Comparison of ENCODE assay signal across 18 cellular contexts in the genomic region with DNA sequence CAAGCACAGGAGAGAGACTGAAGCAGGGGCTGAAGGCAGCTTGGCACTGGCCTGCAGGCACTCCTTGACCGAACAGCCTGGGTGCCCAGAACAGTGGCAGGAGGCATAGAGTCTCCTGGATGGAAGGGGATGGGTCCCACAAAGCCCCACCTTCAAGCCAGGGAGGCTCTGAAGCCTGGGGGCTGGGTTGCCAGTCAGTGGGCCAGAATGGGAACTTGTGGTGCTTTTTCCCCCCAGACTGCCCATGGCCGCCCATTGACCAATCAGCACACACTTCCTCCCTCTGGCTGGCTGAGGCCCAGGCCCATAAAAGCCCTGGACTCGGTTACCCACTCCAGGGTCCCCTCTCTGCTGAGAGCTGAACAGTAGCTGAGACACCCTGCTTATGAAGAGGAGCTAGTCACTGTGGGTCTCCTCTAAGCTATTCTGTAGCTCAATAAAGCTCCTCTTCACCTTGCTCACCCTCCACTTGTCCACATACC.
DNase-seq lines count a peak whose midpoint lies in the region; ATAC-seq, FAIRE-seq and TF ChIP-seq lines count a peak whose summit lies in the region.
"Had no signal": no experiment of that assay in that cellular context is flagged by ENCODE, and none has a peak within 500 bp of the region (broad histone marks: within the 10 kb centered on the region; RNA-seq: fewer than 3 reads in every experiment).

No MANE protein-coding gene starts in this region.

- H3K9me3 ChIP-seq in Karpas-422 (ENCODE audit: low read length): no peaks in the 10 kb centered on the region
- no peaks in the 10 kb centered on the region for H3K9me3 ChIP-seq in GM12878 (replicated peaks; ENCODE audit: control insufficient read depth, insufficient read depth, low read length)
- no peaks in the 10 kb centered on the region for H3K9me3 ChIP-seq in OCI-LY7 (ENCODE audit: low read length)
- H3K9me3 ChIP-seq: A549 had no signal

- WGBS in GM12878 (ENCODE audit: insufficient coverage, insufficient replicate concordance, low lambda C conversion rate, missing lambda C conversion rate): 79% methylated on average over 3 of the region's 3 CpGs

- BruUV-seq in GM12878 (replicated peaks; lab: Mats Ljungman, UMichigan): no TSS peak
- BruUV-seq in OCI-LY7 (replicated peaks; lab: Mats Ljungman, UMichigan): no TSS peak

- RAD21 ChIA-PET in GM12878 (lab: Charles Lee; ENCODE audit: unreplicated experiment): no interaction called here

- H3K9ac ChIP-seq in Karpas-422 (ENCODE audit: low read length): peak overlapping the region; percentile 63
- H3K9ac ChIP-seq in GM12878 (ENCODE audit: control insufficient read depth, insufficient read depth, low read length): no peak overlapping the region
- H3K9ac ChIP-seq: GM23248 had no signal

- H3K4me3 ChIP-seq in Karpas-422 (ENCODE audit: low read length) (peak overlapping the region; percentile 62), GM12878 (no peak overlapping the region), OCI-LY7 (ENCODE audit: low read depth, low read length, poor library complexity, severe bottlenecking) (no peak overlapping the region)
- H3K4me3 ChIP-seq: A549, GM23248 had no signal

- H3K27ac Mint-ChIP-seq in stimulated activated effector memory CD8-positive, alpha-beta T cell treated with anti-CD3 and anti-CD28 coated beads, Interleukin-12 subunit alpha, Interleukin-12 subunit beta, amount 100 ng/mL, for 72 hours: no peak overlapping the region

- H3K79me2 ChIP-seq in Karpas-422 (ENCODE audit: low read length) (0 out of 2 replicates have a peak, but pooled peaks cover 2% of the 10 kb centered on the region), GM12878 (ENCODE audit: control insufficient read depth, insufficient read depth, low read length) (no peaks in the 10 kb centered on the region), OCI-LY7 (ENCODE audit: insufficient read depth, low read depth, low read length) (no peaks in the 10 kb centered on the region)

- no peak for FAIRE-seq in GM12878 (lab: Jason Lieb, UNC)
- FAIRE-seq: A549 had no signal

- H3K9me2 ChIP-seq in Karpas-422 (replicated peaks; ENCODE audit: insufficient read depth, low read length): no peaks in the 10 kb centered on the region
- no peaks in the 10 kb centered on the region for H3K9me2 ChIP-seq in OCI-LY7 (ENCODE audit: insufficient read depth, low read length)

- H3K4me3 Mint-ChIP-seq in stimulated activated effector memory CD8-positive, alpha-beta T cell treated with anti-CD3 and anti-CD28 coated beads, Interleukin-12 subunit alpha, Interleukin-12 subunit beta, amount 100 ng/mL, for 72 hours: no peak overlapping the region

- ATAC-seq in GM19023 (IDR thresholded peaks at IDR 0.05; ENCODE audit: unreplicated experiment) (peak; percentile 7), GM12878 (no peak)
- ATAC-seq in stimulated activated effector memory CD8-positive, alpha-beta T cell treated with anti-CD3 and anti-CD28 coated beads, Interleukin-12 subunit alpha, Interleukin-12 subunit beta, amount 100 ng/mL, for 72 hours: peak; percentile 11
- ATAC-seq: A549, PC-3 had no signal

- in situ Hi-C loops in GM12878 (cut with MboI): loop anchor here (25.0 kb wide), 1 partner anchor 462 kb away; no protein-coding TSS in a partner anchor

- intact Hi-C loops in GM12878 (cut with micrococcal nuclease; ENCODE audit: unreplicated experiment) (no loop called here), OCI-LY7 (cut with micrococcal nuclease; ENCODE audit: unreplicated experiment) (no loop called here)

- H3K36me3 ChIP-seq in Karpas-422 (ENCODE audit: insufficient read depth, low read length) (no peaks in the 10 kb centered on the region), GM12878 (ENCODE audit: control insufficient read depth in 2 of 2, insufficient read depth in 2 of 2, low read length in 1 of 2) (no peaks in the 10 kb centered on the region), OCI-LY7 (ENCODE audit: insufficient read depth, low read length) (no peaks in the 10 kb centered on the region)

- CTCF ChIA-PET in GM12878 (lab: Yijun Ruan, JAX) (interaction anchor here (1.2 to 2.2 kb wide), 2 partner anchors 9 to 198 kb away, joined by 3 to 9 read pairs; no protein-coding TSS in a partner anchor), OCI-LY7 (lab: Charles Lee; ENCODE audit: unreplicated experiment) (no interaction called here)

- H3K4me1 Mint-ChIP-seq in stimulated activated effector memory CD8-positive, alpha-beta T cell treated with anti-CD3 and anti-CD28 coated beads, Interleukin-12 subunit alpha, Interleukin-12 subunit beta, amount 100 ng/mL, for 72 hours: peaks cover 5% of the 10 kb centered on the region

- peaks cover 61% of the 10 kb centered on the region for H3K4me1 ChIP-seq in Karpas-422 (ENCODE audit: low read length)
- peaks cover 22% of the 10 kb centered on the region for H3K4me1 ChIP-seq in GM12878 (ENCODE audit: control insufficient read depth, insufficient read depth, low read length)
- no peaks in the 10 kb centered on the region for H3K4me1 ChIP-seq in OCI-LY7 (ENCODE audit: insufficient read depth, low read length, poor library complexity, severe bottlenecking)
- H3K4me1 ChIP-seq: A549 had no signal

- TF ChIP-seq POLR2A in GM12878 (IDR thresholded peaks at IDR 0.05; ENCODE audit: low read depth, low read length): no peak

- no peaks in the 10 kb centered on the region for H3K9me3 Mint-ChIP-seq in stimulated activated effector memory CD8-positive, alpha-beta T cell treated with anti-CD3 and anti-CD28 coated beads, Interleukin-12 subunit alpha, Interleukin-12 subunit beta, amount 100 ng/mL, for 72 hours
- H3K9me3 Mint-ChIP-seq: IgD-negative memory B cell had no signal

- DNase-seq in Karpas-422 (peak; percentile 51), GM12878 (ENCODE audit: low read depth, low spot score) (no peak), RKO (ENCODE audit: low spot score) (no peak), GM03348 (ENCODE audit: low spot score) (no peak), Kasumi-1 (lab: John Stamatoyannopoulos, UW) (no peak), OCI-LY7 (ENCODE audit: low spot score) (no peak)
- DNase-seq in stimulated activated effector memory CD8-positive, alpha-beta T cell treated with anti-CD3 and anti-CD28 coated beads, Interleukin-12 subunit alpha, Interleukin-12 subunit beta, amount 100 ng/mL, for 72 hours (ENCODE audit: low spot score in 2 of 2): no peak
- DNase-seq: GM23248; MV-4-11; NCI-H1436; NCI-H2029; NCI-H2171 treated with DMSO at 0.1 percent for 48 hours; NCI-H446 treated with DMSO at 0.1 percent for 48 hours; NK-92 treated with Interleukin-12 subunit alpha and Interleukin-12 subunit beta, amount 100 ng/mL, for 24 hours; PC-3 had no signal

- H3K4me2 ChIP-seq in Karpas-422 (ENCODE audit: low read depth, low read length, poor library complexity, severe bottlenecking) (peak overlapping the region; percentile 68), GM12878 (ENCODE audit: control insufficient read depth, insufficient read depth) (peak overlapping the region; percentile 97), OCI-LY7 (ENCODE audit: low read length) (no peak overlapping the region)
- H3K4me2 ChIP-seq: A549 had no signal

- SMC1A ChIA-PET in GM12878 (lab: Charles Lee; ENCODE audit: uncharacterized antibody, unreplicated experiment): interaction anchor here (1.1 kb wide), 1 partner anchor 9 kb away, joined by 3 read pairs; no protein-coding TSS in a partner anchor

- no peak for TF ChIP-seq EP300 in GM12878 (IDR thresholded peaks at IDR 0.05; ENCODE audit: borderline replicate concordance in 1 of 2, control insufficient read depth in 1 of 2, low read depth in 2 of 2, low read length in 2 of 2)

- no peaks in the 10 kb centered on the region for H3K27me3 ChIP-seq in Karpas-422 (ENCODE audit: low read length)
- no peaks in the 10 kb centered on the region for H3K27me3 ChIP-seq in GM12878 (replicated peaks in 1 of 2; ENCODE audit: control insufficient read depth in 2 of 2, insufficient read depth in 2 of 2, low read length in 1 of 2)

- peak overlapping the region; percentile 44; the same call in 1 of the 2 replicates for H2AFZ ChIP-seq in Karpas-422 (ENCODE audit: low read length)
- peak overlapping the region; percentile 82 for H2AFZ ChIP-seq in GM12878 (ENCODE audit: control insufficient read depth, low read depth, low read length)
- no peak overlapping the region for H2AFZ ChIP-seq in OCI-LY7 (ENCODE audit: low read length)
- H2AFZ ChIP-seq: GM23248 had no signal

- TF ChIP-seq CTCF in GM12878 (IDR thresholded peaks at IDR 0.05 in 2 of 3, conservative IDR thresholded peaks at IDR 0.05 in 1 of 3; ENCODE audit: control insufficient read depth in 2 of 3, extremely low read depth in 1 of 3, insufficient read depth in 1 of 3, low read depth in 3 of 3, low read length in 3 of 3) (no peak), OCI-LY7 (conservative IDR thresholded peaks at IDR 0.05; ENCODE audit: low read length) (no peak)

- H3K36me3 Mint-ChIP-seq in stimulated activated effector memory CD8-positive, alpha-beta T cell treated with anti-CD3 and anti-CD28 coated beads, Interleukin-12 subunit alpha, Interleukin-12 subunit beta, amount 100 ng/mL, for 72 hours: no peaks in the 10 kb centered on the region

- no peak for TF ChIP-seq RAD21 in GM12878 (IDR thresholded peaks at IDR 0.05; ENCODE audit: insufficient read depth, low read depth, low read length)

- no peaks in the 10 kb centered on the region for H4K20me1 ChIP-seq in Karpas-422 (ENCODE audit: insufficient read depth, low read depth, low read length)
- H4K20me1 ChIP-seq in GM12878 (ENCODE audit: control insufficient read depth, insufficient read depth): no peaks in the 10 kb centered on the region
- no peaks in the 10 kb centered on the region for H4K20me1 ChIP-seq in OCI-LY7 (ENCODE audit: insufficient read depth, low read length)

- H3K27ac ChIP-seq in Karpas-422 (ENCODE audit: low read length) (peak overlapping the region; percentile 88), GM12878 (ENCODE audit: control insufficient read depth, insufficient read depth) (peak overlapping the region; percentile 79), OCI-LY7 (ENCODE audit: low read depth, low read length, poor library complexity, severe bottlenecking) (no peak overlapping the region)
- H3K27ac ChIP-seq: A549, GM23248 had no signal

- POLR2A ChIA-PET in GM12878 (lab: Charles Lee) (no interaction called here), OCI-LY7 (lab: Charles Lee) (interaction anchor here (1.1 kb wide), 1 partner anchor 202 kb away, joined by 3 read pairs; a partner anchor contains a TSS)

TF ChIP-seq in GM12878, 131 proteins besides CTCF, POLR2A, EP300 and RAD21 (continues in another document):
- no peak for TF ChIP-seq MYC (IDR thresholded peaks at IDR 0.05; ENCODE audit: insufficient read depth, insufficient read length, insufficient replicate concordance, low read length, severe bottlenecking)
- TF ChIP-seq, protein P1, sequence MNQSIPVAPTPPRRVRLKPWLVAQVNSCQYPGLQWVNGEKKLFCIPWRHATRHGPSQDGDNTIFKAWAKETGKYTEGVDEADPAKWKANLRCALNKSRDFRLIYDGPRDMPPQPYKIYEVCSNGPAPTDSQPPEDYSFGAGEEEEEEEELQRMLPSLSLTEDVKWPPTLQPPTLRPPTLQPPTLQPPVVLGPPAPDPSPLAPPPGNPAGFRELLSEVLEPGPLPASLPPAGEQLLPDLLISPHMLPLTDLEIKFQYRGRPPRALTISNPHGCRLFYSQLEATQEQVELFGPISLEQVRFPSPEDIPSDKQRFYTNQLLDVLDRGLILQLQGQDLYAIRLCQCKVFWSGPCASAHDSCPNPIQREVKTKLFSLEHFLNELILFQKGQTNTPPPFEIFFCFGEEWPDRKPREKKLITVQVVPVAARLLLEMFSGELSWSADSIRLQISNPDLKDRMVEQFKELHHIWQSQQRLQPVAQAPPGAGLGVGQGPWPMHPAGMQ (IDR thresholded peaks at IDR 0.05; ENCODE audit: borderline replicate concordance): no peak
